In genomic region chr2:85435220-85435958, GRCh38 we compare ENCODE assay signal across 12 cellular contexts. TPM values are rescaled to one million over a fixed set of nuclear protein-coding genes. Genes with fewer than 3 reads are reported as not detected.
DNase-seq lines count a peak whose midpoint lies in the region; ATAC-seq and TF ChIP-seq lines count a peak whose summit lies in the region.
"Had no signal": no experiment of that assay in that cellular context is flagged by ENCODE, and none has a peak within 500 bp of the region (broad histone marks: within the 10 kb centered on the region; RNA-seq: fewer than 3 reads in every experiment).

No MANE protein-coding gene starts in this region.

- DNase-seq in H7 (peak; percentile 48), ascending aorta (ENCODE audit: low spot score in 2 of 2) (no peak), right lobe of liver (peak in 1 of 3 donors; percentile 72), glutamatergic neuron (no peak), GM13977 (ENCODE audit: low spot score) (no peak), NCI-H82 (lab: John Stamatoyannopoulos, UW) (no peak)
- DNase-seq: naive thymus-derived CD4-positive, alpha-beta T cell; NCI-H2171 treated with DMSO at 0.1 percent for 48 hours; SIG-M5; stimulated activated CD4-positive, alpha-beta T cell treated with anti-CD3 and anti-CD28 coated beads, Interleukin-12 subunit alpha, Interleukin-12 subunit beta, amount 100 ng/mL, for 4 hours had no signal

- in situ Hi-C loops in GM13977 (cut with MboI; ENCODE audit: low pct_unique_long_range_greater_than_20kb, low sequenced_read_pairs, unreplicated experiment): no loop called here

- H3K4me1 Mint-ChIP-seq in glutamatergic neuron (ENCODE audit: low read depth, unreplicated experiment): peaks cover 24% of the 10 kb centered on the region

- intact Hi-C loops in ascending aorta (cut with DNase I) (no loop called here), right lobe of liver (cut with DNase I) (no loop called here)

- TF ChIP-seq CTCF in ascending aorta (IDR thresholded peaks at IDR 0.05): no peak
- no peak for TF ChIP-seq CTCF in right lobe of liver (IDR thresholded peaks at IDR 0.05)
- TF ChIP-seq CTCF in glutamatergic neuron (IDR thresholded peaks at IDR 0.05; ENCODE audit: partially characterized antibody, unreplicated experiment): no peak
- no peak for TF ChIP-seq CTCF in GM13977 (IDR thresholded peaks at IDR 0.05; ENCODE audit: extremely low read depth, insufficient read depth, missing control alignments)

- H3K9ac ChIP-seq in stomach smooth muscle (ENCODE audit: low read length in 2 of 2): no peak overlapping the region

- H3K36me3 Mint-ChIP-seq in glutamatergic neuron (ENCODE audit: unreplicated experiment): no peaks in the 10 kb centered on the region
- H3K36me3 Mint-ChIP-seq: naive thymus-derived CD4-positive, alpha-beta T cell had no signal

- H3K4me3 ChIP-seq in H7 (ENCODE audit: insufficient read depth, low read depth, low read length): no peak overlapping the region
- H3K4me3 ChIP-seq in ascending aorta: no peak overlapping the region
- no peak overlapping the region for H3K4me3 ChIP-seq in right lobe of liver
- H3K4me3 ChIP-seq in stomach smooth muscle (ENCODE audit: low read length in 2 of 2): no peak overlapping the region

- H3K27ac Mint-ChIP-seq in glutamatergic neuron (ENCODE audit: unreplicated experiment): no peak overlapping the region

- H3K9me3 ChIP-seq in ascending aorta (no peaks in the 10 kb centered on the region), right lobe of liver (no peaks in the 10 kb centered on the region), stomach smooth muscle (ENCODE audit: control insufficient read depth in 2 of 2, low read length in 2 of 2) (no peaks in the 10 kb centered on the region)

- H3K27me3 ChIP-seq in H7 (ENCODE audit: control insufficient read depth, insufficient read depth, low read length) (no peaks in the 10 kb centered on the region), ascending aorta (no peaks in the 10 kb centered on the region), right lobe of liver (no peaks in the 10 kb centered on the region), stomach smooth muscle (ENCODE audit: control insufficient read depth in 1 of 2, insufficient read depth in 2 of 2, low read length in 2 of 2) (no peaks in the 10 kb centered on the region)

- ATAC-seq in right lobe of liver (peak; percentile 34 to 46 (median 41)), HG02884 (IDR thresholded peaks at IDR 0.05; ENCODE audit: unreplicated experiment) (no peak)
- ATAC-seq: naive thymus-derived CD4-positive, alpha-beta T cell had no signal

- H3K4me1 ChIP-seq in ascending aorta (peaks cover 0 to 26% of the 10 kb centered on the region in 2 donors), right lobe of liver (peaks cover 0 to 51% (median 16%) of the 10 kb centered on the region in 4 donors), stomach smooth muscle (ENCODE audit: control insufficient read depth, insufficient read depth, low read length) (peaks cover 36% of the 10 kb centered on the region)

- H3K27me3 Mint-ChIP-seq in glutamatergic neuron (ENCODE audit: unreplicated experiment): peaks cover 11% of the 10 kb centered on the region
- H3K27me3 Mint-ChIP-seq: naive thymus-derived CD4-positive, alpha-beta T cell had no signal

- H3K27ac ChIP-seq in ascending aorta: peak overlapping the region; percentile 89 to 90
- H3K27ac ChIP-seq in right lobe of liver: no peak overlapping the region
- peak overlapping the region; percentile 96 for H3K27ac ChIP-seq in stomach smooth muscle (ENCODE audit: low read length)

- WGBS in right lobe of liver (ENCODE audit: insufficient coverage, low coverage, low lambda C conversion rate, missing lambda C conversion rate): 18% methylated on average over 4 of the region's 21 CpGs

- no peak for TF ChIP-seq POLR2A in right lobe of liver (IDR thresholded peaks at IDR 0.05)

- H3K9me3 Mint-ChIP-seq in glutamatergic neuron (ENCODE audit: unreplicated experiment): peaks cover 12% of the 10 kb centered on the region
- H3K9me3 Mint-ChIP-seq: naive thymus-derived CD4-positive, alpha-beta T cell had no signal

- H3K36me3 ChIP-seq in H7 (replicated peaks; ENCODE audit: control insufficient read depth, insufficient read depth, low read length): no peaks in the 10 kb centered on the region
- H3K36me3 ChIP-seq in ascending aorta: no peaks in the 10 kb centered on the region
- no peaks in the 10 kb centered on the region for H3K36me3 ChIP-seq in right lobe of liver
- H3K36me3 ChIP-seq in stomach smooth muscle (ENCODE audit: control insufficient read depth in 2 of 2, insufficient read depth in 2 of 2, low read length in 2 of 2): no peaks in the 10 kb centered on the region

- no peak overlapping the region for H3K4me3 Mint-ChIP-seq in glutamatergic neuron (ENCODE audit: unreplicated experiment)

RNA-seq across cellular contexts. Expression of gene SH2D6, which starts 16.9 kb away (rescaled TPM):
- not detected in 2 replicates for total RNA-seq in H7 (2014; rRNA removed; shearing (Covaris generic))
- total RNA-seq in ascending aorta (not detected), right lobe of liver (1 to 10 TPM in 3 of 6 experiments, under 1 TPM in 1, not detected in 2; 0.40 to 3.7 (median 2.3) TPM), glutamatergic neuron (ENCODE audit: unreplicated experiment) (0.64 TPM)

RNA-seq across cellular contexts. Expression of gene CAPG, which starts 25.2 kb away (rescaled TPM):
- total RNA-seq in H7 (2014; rRNA removed; shearing (Covaris generic)): 242 and 268 TPM in 2 replicates
- total RNA-seq in ascending aorta (179 TPM), right lobe of liver (10 to 100 TPM in 3 of 6 experiments, 1 to 10 TPM in 3; 3.3 to 17.4 (median 9.9) TPM), glutamatergic neuron (ENCODE audit: unreplicated experiment) (15.5 TPM)

Comparison
In these comparisons a context has a peak if more than half of its experiments do, and no peak if none do; other contexts are left out.
1. H3K27ac ChIP-seq: peak in ascending aorta (2 of 2) and stomach smooth muscle (single experiment); none in right lobe of liver (0 of 3).